In the genomic region with DNA sequence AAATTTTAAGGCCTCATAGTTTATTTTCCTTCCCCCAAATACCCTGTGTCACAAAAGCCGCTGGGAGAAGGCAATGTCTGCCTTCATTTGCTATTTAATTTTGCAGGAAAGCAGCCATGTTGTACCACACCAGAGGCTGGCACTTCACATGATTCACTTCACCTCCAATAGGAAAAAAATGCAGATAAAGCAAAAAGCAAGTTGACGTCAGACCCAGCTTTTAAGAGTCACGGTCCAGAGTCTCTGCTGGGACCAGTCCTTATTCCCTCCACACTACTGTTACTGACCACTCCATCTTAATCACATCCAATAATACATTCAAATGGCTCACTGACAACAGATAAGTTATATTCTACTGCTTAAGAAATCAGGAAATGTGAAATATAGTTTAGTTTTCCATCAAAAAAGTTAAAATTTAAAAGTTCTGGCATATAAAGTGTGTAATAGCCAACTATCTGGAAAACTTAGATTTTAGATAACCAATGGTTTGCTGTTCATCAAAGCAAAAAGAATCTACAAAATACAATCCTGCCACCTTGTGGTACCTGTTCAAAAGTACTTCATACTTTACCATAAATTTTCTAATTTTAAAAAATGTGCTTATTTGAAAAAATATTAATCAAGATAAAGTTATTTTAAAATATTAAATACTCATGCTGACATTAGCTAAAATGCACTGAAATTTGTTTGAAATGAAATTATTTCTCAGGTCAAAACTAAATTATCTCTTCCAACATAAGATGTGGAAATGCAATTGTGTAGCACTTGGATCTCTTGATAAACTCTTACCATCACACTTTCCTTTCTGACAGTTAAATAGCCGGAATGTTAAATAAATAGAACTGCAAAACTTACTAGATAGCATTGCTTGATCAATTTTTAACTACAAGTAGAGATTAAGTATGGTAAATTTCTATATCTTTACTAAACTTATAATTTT, we compare ENCODE assay signal across 8 cellular contexts.
DNase-seq lines count a peak whose midpoint lies in the region; ATAC-seq and TF ChIP-seq lines count a peak whose summit lies in the region.

No MANE protein-coding gene starts in this region.

- no peaks in the 10 kb centered on the region for H3K4me1 Mint-ChIP-seq in CD4-positive, alpha-beta T cell (ENCODE audit: low read depth)

- H3K4me3 ChIP-seq in LNCaP clone FGC (ENCODE audit: low read depth, low read length) = no peak overlapping the region
- H3K4me3 ChIP-seq in WERI-Rb-1 (ENCODE audit: low read depth, low read length) = no peak overlapping the region

- CTCF ChIA-PET in CD4-positive, alpha-beta T cell (lab: Charles Lee) = no interaction called here

- H3K36me3 ChIP-seq in WERI-Rb-1 = no peaks in the 10 kb centered on the region

- TF ChIP-seq CTCF in CD4-positive, alpha-beta T cell (IDR thresholded peaks at IDR 0.05) = peak; percentile 65
- peak; percentile 40; the same call in 1 of the 2 replicates for TF ChIP-seq CTCF in LNCaP clone FGC (IDR thresholded peaks at IDR 0.05; ENCODE audit: control insufficient read depth, extremely low read depth, insufficient read depth)
- 0 out of 2 replicates have a peak, but pooled peaks have one; percentile 4 for TF ChIP-seq CTCF in WERI-Rb-1 (IDR thresholded peaks at IDR 0.05; ENCODE audit: low read depth, low read length)

- no peak overlapping the region for H3K27ac Mint-ChIP-seq in CD4-positive, alpha-beta T cell

- no peak for ATAC-seq in CD4-positive, alpha-beta T cell (ENCODE audit: poor library complexity)
- no peak for ATAC-seq in HG03460 (IDR thresholded peaks at IDR 0.05; ENCODE audit: unreplicated experiment)
- ATAC-seq in HG02642 (IDR thresholded peaks at IDR 0.05; ENCODE audit: poor library complexity, unreplicated experiment) = no peak
- ATAC-seq in GM21447 (IDR thresholded peaks at IDR 0.05; ENCODE audit: unreplicated experiment) = no peak

- H3K36me3 Mint-ChIP-seq in CD4-positive, alpha-beta T cell (ENCODE audit: low read depth) = no peaks in the 10 kb centered on the region

- no peaks in the 10 kb centered on the region for H3K27me3 Mint-ChIP-seq in CD4-positive, alpha-beta T cell

- H3K27me3 ChIP-seq in CD4-positive, alpha-beta T cell (ENCODE audit: control insufficient read depth, insufficient read depth, low read length) = no peaks in the 10 kb centered on the region
- no peaks in the 10 kb centered on the region for H3K27me3 ChIP-seq in WERI-Rb-1 (ENCODE audit: insufficient read depth, low read depth, severe bottlenecking)

- H3K9me3 ChIP-seq in CD4-positive, alpha-beta T cell (ENCODE audit: control insufficient read depth, low read length) = no peaks in the 10 kb centered on the region
- no peaks in the 10 kb centered on the region for H3K9me3 ChIP-seq in WERI-Rb-1 (ENCODE audit: severe bottlenecking)

- H3K9me3 Mint-ChIP-seq in CD4-positive, alpha-beta T cell = no peaks in the 10 kb centered on the region

- no peak for DNase-seq in CD4-positive, alpha-beta T cell
- DNase-seq in LNCaP clone FGC (ENCODE audit: low read depth) (no peak), WERI-Rb-1 (no peak), kidney tubule cell (ENCODE audit: low spot score) (peak; percentile 79), substantia nigra (lab: John Stamatoyannopoulos, UW) (no peak)

- H3K27ac ChIP-seq in CD4-positive, alpha-beta T cell (ENCODE audit: low read depth, low read length) = no peak overlapping the region
- H3K27ac ChIP-seq in WERI-Rb-1 = no peak overlapping the region
- H3K27ac ChIP-seq in substantia nigra (ENCODE audit: low read depth, low read length, poor library complexity, severe bottlenecking) = no peak overlapping the region

- POLR2A ChIA-PET in CD4-positive, alpha-beta T cell (lab: Charles Lee) = no interaction called here

- no peak overlapping the region for H3K4me3 Mint-ChIP-seq in CD4-positive, alpha-beta T cell

- intact Hi-C loops in CD4-positive, alpha-beta T cell (cut with DNase I, micrococcal nuclease) = loop anchor here in 1 of 2 experiments (1.0 to 2.0 kb wide), 3 partner anchors 32 to 566 kb away; no protein-coding TSS in a partner anchor

Comparison
In these comparisons a context has a peak if more than half of its experiments do, and no peak if none do; other contexts are left out.
1. CTCF ChIP-seq: peak in every context shown above with its lines; median percentile 65 in CD4-positive, alpha-beta T cell; 40 in LNCaP clone FGC; 4 in WERI-Rb-1.